ENCODE assay signal across 1 cellular context in the genomic region with DNA sequence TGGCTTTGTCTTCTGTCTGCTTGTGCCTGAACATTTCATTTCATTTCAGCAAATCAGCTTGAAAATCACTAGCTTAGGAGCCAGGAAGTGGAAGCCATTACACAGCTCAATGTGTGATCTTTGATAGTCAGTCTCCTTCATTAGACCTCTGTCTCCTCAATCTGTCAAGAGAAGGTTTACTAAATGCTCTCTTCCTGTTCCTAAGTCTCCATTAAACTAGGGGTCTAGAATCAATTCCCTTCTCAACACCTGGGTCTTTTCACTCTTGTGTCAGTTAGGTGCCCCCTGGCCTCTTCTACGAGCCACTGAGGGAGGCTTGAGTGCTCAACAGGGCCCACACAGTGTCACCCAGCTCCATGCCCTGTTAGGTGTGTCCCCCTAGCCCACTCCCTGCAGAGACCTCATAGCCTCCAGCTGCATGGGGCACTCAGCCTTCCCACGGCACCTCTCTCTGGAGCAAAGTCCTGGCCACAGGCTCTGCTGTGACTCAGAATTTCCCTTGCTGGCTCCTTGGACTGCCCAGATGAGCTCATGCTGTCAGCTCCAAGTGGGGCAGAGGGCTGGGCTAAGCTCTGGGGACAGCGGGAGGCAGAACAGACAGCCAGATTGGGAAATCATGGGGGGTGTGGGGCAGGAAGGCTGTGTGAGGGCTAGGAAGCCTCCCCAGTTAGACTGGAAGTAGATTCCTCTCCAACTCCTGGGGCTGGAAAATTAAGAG.
TF ChIP-seq lines count a peak whose summit lies in the region.

No MANE protein-coding gene starts in this region.

TF ChIP-seq in K562, 482 proteins besides CTCF, POLR2A, EP300 and RAD21 (continued from another document and continues in another):
- TF ChIP-seq, protein P1, sequence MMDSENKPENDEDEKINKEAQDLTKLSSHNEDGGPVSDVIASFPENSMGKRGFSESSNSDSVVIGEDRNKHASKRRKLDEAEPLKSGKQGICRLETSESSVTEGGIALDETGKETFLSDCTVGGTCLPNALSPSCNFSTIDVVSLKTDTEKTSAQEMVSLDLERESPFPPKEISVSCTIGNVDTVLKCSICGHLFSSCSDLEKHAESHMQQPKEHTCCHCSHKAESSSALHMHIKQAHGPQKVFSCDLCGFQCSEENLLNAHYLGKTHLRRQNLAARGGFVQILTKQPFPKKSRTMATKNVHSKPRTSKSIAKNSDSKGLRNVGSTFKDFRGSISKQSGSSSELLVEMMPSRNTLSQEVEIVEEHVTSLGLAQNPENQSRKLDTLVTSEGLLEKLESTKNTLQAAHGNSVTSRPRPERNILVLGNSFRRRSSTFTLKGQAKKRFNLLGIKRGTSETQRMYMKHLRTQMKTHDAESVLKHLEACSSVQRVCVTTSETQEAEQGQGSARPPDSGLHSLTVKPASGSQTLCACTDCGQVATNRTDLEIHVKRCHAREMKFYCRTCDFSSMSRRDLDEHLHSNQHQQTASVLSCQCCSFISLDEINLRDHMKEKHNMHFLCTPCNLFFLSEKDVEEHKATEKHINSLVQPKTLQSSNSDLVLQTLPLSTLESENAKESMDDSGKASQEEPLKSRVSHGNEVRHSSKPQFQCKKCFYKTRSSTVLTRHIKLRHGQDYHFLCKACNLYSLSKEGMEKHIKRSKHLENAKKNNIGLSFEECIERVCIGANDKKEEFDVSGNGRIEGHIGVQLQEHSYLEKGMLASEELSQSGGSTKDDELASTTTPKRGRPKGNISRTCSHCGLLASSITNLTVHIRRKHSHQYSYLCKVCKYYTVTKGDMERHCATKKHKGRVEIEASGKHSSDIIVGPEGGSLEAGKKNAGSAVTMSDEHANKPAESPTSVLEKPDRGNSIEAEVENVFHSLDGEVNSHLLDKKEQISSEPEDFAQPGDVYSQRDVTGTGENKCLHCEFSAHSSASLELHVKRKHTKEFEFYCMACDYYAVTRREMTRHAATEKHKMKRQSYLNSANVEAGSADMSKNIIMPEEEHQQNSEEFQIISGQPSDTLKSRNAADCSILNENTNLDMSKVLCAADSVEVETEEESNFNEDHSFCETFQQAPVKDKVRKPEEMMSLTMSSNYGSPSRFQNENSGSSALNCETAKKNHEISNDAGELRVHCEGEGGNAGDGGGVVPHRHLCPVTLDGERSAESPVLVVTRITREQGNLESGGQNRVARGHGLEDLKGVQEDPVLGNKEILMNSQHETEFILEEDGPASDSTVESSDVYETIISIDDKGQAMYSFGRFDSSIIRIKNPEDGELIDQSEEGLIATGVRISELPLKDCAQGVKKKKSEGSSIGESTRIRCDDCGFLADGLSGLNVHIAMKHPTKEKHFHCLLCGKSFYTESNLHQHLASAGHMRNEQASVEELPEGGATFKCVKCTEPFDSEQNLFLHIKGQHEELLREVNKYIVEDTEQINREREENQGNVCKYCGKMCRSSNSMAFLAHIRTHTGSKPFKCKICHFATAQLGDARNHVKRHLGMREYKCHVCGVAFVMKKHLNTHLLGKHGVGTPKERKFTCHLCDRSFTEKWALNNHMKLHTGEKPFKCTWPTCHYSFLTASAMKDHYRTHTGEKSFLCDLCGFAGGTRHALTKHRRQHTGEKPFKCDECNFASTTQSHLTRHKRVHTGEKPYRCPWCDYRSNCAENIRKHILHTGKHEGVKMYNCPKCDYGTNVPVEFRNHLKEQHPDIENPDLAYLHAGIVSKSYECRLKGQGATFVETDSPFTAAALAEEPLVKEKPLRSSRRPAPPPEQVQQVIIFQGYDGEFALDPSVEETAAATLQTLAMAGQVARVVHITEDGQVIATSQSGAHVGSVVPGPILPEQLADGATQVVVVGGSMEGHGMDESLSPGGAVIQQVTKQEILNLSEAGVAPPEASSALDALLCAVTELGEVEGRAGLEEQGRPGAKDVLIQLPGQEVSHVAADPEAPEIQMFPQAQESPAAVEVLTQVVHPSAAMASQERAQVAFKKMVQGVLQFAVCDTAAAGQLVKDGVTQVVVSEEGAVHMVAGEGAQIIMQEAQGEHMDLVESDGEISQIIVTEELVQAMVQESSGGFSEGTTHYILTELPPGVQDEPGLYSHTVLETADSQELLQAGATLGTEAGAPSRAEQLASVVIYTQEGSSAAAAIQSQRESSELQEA (IDR thresholded peaks at IDR 0.05; ENCODE audit: low read depth), result no peak
- TF ChIP-seq ZNF431 (CRISPR knock-in tag; IDR thresholded peaks at IDR 0.05) (no peak), ZNF583 (CRISPR knock-in tag; IDR thresholded peaks at IDR 0.05) (no peak), CBFA2T3 (IDR thresholded peaks at IDR 0.05) (peak; percentile 14; the same call in 1 of the 2 replicates), ZNF212 (CRISPR knock-in tag; IDR thresholded peaks at IDR 0.05) (no peak), PCBP1 (IDR thresholded peaks at IDR 0.05; ENCODE audit: low read depth, low read length, poor library complexity, severe bottlenecking) (no peak), ZNF699 (CRISPR knock-in tag; IDR thresholded peaks at IDR 0.05; ENCODE audit: insufficient replicate concordance) (no peak), PYGO2 (tag; IDR thresholded peaks at IDR 0.05) (no peak), ZNF584 (CRISPR knock-in tag; IDR thresholded peaks at IDR 0.05; ENCODE audit: low read depth) (0 out of 2 replicates have a peak, but pooled peaks have one; percentile 43), ATF1 (CRISPR knock-in tag; IDR thresholded peaks at IDR 0.05) (no peak), ATF1 (tag; IDR thresholded peaks at IDR 0.05) (no peak), ZNF282 (CRISPR knock-in tag; IDR thresholded peaks at IDR 0.05) (no peak), MAFK (IDR thresholded peaks at IDR 0.05; ENCODE audit: low read length) (0 out of 2 replicates have a peak, but pooled peaks have one; percentile 1), NFE2L1 (tag; IDR thresholded peaks at IDR 0.05; ENCODE audit: borderline replicate concordance, low read depth) (no peak), SMARCB1 (IDR thresholded peaks at IDR 0.05; ENCODE audit: insufficient read length, low read depth) (no peak), KAT8 (IDR thresholded peaks at IDR 0.05; ENCODE audit: low read depth) (no peak), ARID1B (IDR thresholded peaks at IDR 0.05) (peak; percentile 68; the same call in 1 of the 2 replicates), ZNF384 (IDR thresholded peaks at IDR 0.05; ENCODE audit: low read depth, low read length) (no peak), FOXK2 (conservative IDR thresholded peaks at IDR 0.05 in 1 of 2, IDR thresholded peaks at IDR 0.05 in 1 of 2; ENCODE audit: low read depth in 2 of 2) (no peak), HNRNPH1 (optimal IDR thresholded peaks at IDR 0.05; ENCODE audit: low read depth, low read length) (no peak), ZNF133 (CRISPR knock-in tag; IDR thresholded peaks at IDR 0.05) (no peak), MEF2A (IDR thresholded peaks at IDR 0.05; ENCODE audit: control insufficient read depth, low read depth, low read length) (no peak), HDAC3 (IDR thresholded peaks at IDR 0.05; ENCODE audit: borderline replicate concordance, partially characterized antibody) (no peak), RBM14 (IDR thresholded peaks at IDR 0.05; ENCODE audit: borderline replicate concordance, insufficient read depth, low read depth, low read length) (no peak), FOS (IDR thresholded peaks at IDR 0.05; ENCODE audit: extremely low read depth, insufficient read length) (peak; percentile 59), NR2C1 (IDR thresholded peaks at IDR 0.05) (no peak), NR2C1 (tag; IDR thresholded peaks at IDR 0.05) (no peak), HDGF (IDR thresholded peaks at IDR 0.05) (no peak)
- TF ChIP-seq, protein P2, sequence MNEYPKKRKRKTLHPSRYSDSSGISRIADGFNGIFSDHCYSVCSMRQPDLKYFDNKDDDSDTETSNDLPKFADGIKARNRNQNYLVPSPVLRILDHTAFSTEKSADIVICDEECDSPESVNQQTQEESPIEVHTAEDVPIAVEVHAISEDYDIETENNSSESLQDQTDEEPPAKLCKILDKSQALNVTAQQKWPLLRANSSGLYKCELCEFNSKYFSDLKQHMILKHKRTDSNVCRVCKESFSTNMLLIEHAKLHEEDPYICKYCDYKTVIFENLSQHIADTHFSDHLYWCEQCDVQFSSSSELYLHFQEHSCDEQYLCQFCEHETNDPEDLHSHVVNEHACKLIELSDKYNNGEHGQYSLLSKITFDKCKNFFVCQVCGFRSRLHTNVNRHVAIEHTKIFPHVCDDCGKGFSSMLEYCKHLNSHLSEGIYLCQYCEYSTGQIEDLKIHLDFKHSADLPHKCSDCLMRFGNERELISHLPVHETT (CRISPR knock-in tag; conservative IDR thresholded peaks at IDR 0.05 in 1 of 2, IDR thresholded peaks at IDR 0.05 in 1 of 2), result no peak
- TF ChIP-seq, protein P3, sequence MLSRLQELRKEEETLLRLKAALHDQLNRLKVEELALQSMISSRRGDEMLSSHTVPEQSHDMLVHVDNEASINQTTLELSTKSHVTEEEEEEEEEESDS (CRISPR knock-in tag; IDR thresholded peaks at IDR 0.05), result no peak
- TF ChIP-seq, protein P4, sequence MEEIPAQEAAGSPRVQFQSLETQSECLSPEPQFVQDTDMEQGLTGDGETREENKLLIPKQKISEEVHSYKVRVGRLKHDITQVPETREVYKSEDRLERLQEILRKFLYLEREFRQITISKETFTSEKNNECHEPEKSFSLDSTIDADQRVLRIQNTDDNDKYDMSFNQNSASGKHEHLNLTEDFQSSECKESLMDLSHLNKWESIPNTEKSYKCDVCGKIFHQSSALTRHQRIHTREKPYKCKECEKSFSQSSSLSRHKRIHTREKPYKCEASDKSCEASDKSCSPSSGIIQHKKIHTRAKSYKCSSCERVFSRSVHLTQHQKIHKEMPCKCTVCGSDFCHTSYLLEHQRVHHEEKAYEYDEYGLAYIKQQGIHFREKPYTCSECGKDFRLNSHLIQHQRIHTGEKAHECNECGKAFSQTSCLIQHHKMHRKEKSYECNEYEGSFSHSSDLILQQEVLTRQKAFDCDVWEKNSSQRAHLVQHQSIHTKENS (CRISPR knock-in tag; IDR thresholded peaks at IDR 0.05), result no peak
- TF ChIP-seq, protein P5, sequence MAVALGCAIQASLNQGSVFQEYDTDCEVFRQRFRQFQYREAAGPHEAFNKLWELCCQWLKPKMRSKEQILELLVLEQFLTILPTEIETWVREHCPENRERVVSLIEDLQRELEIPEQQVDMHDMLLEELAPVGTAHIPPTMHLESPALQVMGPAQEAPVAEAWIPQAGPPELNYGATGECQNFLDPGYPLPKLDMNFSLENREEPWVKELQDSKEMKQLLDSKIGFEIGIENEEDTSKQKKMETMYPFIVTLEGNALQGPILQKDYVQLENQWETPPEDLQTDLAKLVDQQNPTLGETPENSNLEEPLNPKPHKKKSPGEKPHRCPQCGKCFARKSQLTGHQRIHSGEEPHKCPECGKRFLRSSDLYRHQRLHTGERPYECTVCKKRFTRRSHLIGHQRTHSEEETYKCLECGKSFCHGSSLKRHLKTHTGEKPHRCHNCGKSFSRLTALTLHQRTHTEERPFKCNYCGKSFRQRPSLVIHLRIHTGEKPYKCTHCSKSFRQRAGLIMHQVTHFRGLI (CRISPR knock-in tag; IDR thresholded peaks at IDR 0.05), result no peak
- TF ChIP-seq, protein P6, sequence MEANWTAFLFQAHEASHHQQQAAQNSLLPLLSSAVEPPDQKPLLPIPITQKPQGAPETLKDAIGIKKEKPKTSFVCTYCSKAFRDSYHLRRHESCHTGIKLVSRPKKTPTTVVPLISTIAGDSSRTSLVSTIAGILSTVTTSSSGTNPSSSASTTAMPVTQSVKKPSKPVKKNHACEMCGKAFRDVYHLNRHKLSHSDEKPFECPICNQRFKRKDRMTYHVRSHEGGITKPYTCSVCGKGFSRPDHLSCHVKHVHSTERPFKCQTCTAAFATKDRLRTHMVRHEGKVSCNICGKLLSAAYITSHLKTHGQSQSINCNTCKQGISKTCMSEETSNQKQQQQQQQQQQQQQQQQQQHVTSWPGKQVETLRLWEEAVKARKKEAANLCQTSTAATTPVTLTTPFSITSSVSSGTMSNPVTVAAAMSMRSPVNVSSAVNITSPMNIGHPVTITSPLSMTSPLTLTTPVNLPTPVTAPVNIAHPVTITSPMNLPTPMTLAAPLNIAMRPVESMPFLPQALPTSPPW (CRISPR knock-in tag; IDR thresholded peaks at IDR 0.05), result no peak
- TF ChIP-seq, protein P7, sequence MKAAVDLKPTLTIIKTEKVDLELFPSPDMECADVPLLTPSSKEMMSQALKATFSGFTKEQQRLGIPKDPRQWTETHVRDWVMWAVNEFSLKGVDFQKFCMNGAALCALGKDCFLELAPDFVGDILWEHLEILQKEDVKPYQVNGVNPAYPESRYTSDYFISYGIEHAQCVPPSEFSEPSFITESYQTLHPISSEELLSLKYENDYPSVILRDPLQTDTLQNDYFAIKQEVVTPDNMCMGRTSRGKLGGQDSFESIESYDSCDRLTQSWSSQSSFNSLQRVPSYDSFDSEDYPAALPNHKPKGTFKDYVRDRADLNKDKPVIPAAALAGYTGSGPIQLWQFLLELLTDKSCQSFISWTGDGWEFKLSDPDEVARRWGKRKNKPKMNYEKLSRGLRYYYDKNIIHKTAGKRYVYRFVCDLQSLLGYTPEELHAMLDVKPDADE (conservative IDR thresholded peaks at IDR 0.05; ENCODE audit: control insufficient read depth, low read depth, low read length), result no peak
- TF ChIP-seq, protein P8, sequence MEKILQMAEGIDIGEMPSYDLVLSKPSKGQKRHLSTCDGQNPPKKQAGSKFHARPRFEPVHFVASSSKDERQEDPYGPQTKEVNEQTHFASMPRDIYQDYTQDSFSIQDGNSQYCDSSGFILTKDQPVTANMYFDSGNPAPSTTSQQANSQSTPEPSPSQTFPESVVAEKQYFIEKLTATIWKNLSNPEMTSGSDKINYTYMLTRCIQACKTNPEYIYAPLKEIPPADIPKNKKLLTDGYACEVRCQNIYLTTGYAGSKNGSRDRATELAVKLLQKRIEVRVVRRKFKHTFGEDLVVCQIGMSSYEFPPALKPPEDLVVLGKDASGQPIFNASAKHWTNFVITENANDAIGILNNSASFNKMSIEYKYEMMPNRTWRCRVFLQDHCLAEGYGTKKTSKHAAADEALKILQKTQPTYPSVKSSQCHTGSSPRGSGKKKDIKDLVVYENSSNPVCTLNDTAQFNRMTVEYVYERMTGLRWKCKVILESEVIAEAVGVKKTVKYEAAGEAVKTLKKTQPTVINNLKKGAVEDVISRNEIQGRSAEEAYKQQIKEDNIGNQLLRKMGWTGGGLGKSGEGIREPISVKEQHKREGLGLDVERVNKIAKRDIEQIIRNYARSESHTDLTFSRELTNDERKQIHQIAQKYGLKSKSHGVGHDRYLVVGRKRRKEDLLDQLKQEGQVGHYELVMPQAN (IDR thresholded peaks at IDR 0.05; ENCODE audit: borderline replicate concordance), result no peak
- TF ChIP-seq, protein P9, sequence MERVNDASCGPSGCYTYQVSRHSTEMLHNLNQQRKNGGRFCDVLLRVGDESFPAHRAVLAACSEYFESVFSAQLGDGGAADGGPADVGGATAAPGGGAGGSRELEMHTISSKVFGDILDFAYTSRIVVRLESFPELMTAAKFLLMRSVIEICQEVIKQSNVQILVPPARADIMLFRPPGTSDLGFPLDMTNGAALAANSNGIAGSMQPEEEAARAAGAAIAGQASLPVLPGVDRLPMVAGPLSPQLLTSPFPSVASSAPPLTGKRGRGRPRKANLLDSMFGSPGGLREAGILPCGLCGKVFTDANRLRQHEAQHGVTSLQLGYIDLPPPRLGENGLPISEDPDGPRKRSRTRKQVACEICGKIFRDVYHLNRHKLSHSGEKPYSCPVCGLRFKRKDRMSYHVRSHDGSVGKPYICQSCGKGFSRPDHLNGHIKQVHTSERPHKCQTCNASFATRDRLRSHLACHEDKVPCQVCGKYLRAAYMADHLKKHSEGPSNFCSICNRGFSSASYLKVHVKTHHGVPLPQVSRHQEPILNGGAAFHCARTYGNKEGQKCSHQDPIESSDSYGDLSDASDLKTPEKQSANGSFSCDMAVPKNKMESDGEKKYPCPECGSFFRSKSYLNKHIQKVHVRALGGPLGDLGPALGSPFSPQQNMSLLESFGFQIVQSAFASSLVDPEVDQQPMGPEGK (CRISPR knock-in tag; IDR thresholded peaks at IDR 0.05; ENCODE audit: borderline replicate concordance), result no peak
